In the genomic region with DNA sequence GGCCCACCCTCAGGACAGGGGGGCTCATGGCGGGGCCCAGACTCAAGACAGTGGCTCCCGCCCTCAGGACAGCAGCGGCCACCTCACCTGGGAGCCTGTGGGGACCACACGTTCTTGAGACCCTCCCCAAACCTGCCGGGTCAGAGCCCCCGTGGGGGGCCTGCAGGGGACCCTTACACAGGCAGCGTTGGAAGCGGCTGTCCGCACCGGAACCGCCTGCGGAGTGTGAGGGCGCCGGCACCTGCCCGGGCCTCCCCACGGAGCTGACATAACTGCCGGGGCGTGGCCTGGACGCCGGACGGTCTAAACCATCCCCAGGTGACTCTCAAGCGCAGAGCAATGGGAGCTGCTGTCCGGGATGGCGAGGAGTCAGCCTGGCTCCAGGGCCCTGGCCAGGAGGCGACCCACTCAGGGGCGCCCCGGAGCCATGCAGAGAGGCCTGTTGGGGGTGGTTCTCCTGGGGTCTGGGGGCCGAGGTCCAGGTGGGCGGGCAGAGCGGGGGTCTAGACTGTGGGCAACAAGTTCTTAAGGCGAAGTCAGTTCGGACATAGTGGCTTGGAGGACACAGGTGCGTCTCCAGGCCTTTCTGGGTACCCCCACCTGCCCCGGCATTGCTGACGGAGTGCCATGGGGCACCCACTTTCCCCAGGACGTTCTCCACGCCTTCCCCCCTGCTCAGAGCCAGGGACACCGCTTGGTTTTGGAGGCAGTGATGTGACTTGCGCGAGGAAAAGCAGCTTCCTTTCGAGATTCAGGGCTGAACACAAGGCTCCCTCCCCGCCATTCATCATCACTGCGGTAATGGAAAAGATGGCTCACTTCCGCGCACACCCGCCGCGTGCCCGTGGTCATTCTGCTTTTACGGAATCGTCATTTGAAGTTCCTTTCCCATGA, we compare ENCODE assay signal across 13 cellular contexts. TPM values are rescaled to one million over a fixed set of nuclear protein-coding genes. Genes with fewer than 3 reads are reported as not detected.
"Had no signal": no experiment of that assay in that cellular context is flagged by ENCODE, and none has a peak within 500 bp of the region (broad histone marks: within the 10 kb centered on the region; RNA-seq: fewer than 3 reads in every experiment).

No MANE protein-coding gene starts in this region.

- H3K36me3 ChIP-seq: ovary, transverse colon had no signal

- ATAC-seq: activated CD8-positive, alpha-beta T cell treated with anti-CD3 and anti-CD28 coated beads for 36 hours; mucosa of descending colon; naive thymus-derived CD8-positive, alpha-beta T cell had no signal

- H3K27ac ChIP-seq: ovary, transverse colon had no signal

- H3K4me3 ChIP-seq: mucosa of descending colon, ovary, transverse colon had no signal

- H3K4me1 ChIP-seq: transverse colon had no signal

- DNase-seq: activated CD4-positive, alpha-beta T cell treated with anti-CD3 and anti-CD28 coated beads for 4 hours; activated CD8-positive, alpha-beta memory T cell treated with anti-CD3 and anti-CD28 coated beads, Interleukin-2, amount 50 U/mL, for 48 hours; activated CD8-positive, alpha-beta T cell treated with anti-CD3 and anti-CD28 coated beads for 36 hours; activated naive CD4-positive, alpha-beta T cell treated with Interleukin-2 at 50 U/mL for 16 hours; dermis blood vessel endothelial cell; endodermal cell; hypothalamus; ovary; substantia nigra; transverse colon had no signal

- H3K27me3 ChIP-seq: ovary, transverse colon had no signal

RNA-seq across cellular contexts. Expression of a gene that starts 23.2 kb away (rescaled TPM):
- total RNA-seq: activated CD8-positive, alpha-beta T cell treated with anti-CD3 and anti-CD28 coated beads for 36 hours; activated T-helper 1 cell treated with anti-CD3 and anti-CD28 coated beads, Interleukin-12 subunit alpha, Interleukin-12 subunit beta, Interleukin-2, Interleukin-4 antibody, amounts not matched to agents 30 ng/mL and 10 ng/mL and 1 ng/mL, durations not matched to agents 14 hours and 24 hours and 36 hours; naive thymus-derived CD8-positive, alpha-beta T cell had no signal
